In the genomic region with DNA sequence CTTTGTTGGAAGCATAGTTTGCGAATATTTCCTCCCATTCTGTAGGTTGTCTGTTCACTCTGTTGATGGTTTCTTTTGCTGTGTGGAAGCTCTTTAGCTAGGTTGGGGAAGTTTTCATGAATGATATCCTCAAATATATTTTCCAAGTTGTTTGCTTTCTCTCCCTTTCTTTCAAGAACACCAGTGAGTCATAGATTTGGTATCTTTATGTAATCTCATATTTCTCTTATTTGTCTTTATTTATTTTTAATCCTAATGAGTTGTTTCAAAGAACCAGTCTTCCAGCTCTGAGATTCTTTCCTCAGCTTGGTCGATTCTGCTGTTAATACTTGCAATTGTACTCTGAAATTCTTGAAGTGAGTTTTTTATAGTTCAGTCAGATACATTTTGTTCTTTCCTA, we compare ENCODE assay signal across 23 cellular contexts.
"Had no signal": no experiment of that assay in that cellular context is flagged by ENCODE, and none has a peak within 500 bp of the region (broad histone marks: within the 10 kb centered on the region; RNA-seq: fewer than 3 reads in every experiment).

No MANE protein-coding gene starts in this region.

- H3K4me1 Mint-ChIP-seq: naive B cell; nephron; stimulated activated naive B cell treated with anti-CD40 and anti-IgM and Interleukin-4, amounts not matched to agents 10 μg/mL and 1 μg/mL and 100 μg/mL, for 72 hours; stimulated activated naive CD8-positive, alpha-beta T cell treated with anti-CD3 and anti-CD28 coated beads, Interleukin-15, amount 100 ng/mL, for 72 hours had no signal

- FAIRE-seq: keratinocyte had no signal

- H3K27ac ChIP-seq: colonic mucosa, gastrocnemius medialis, heart right ventricle, left ventricle myocardium inferior, lower lobe of right lung, parathyroid adenoma, prostate gland, right lobe of liver, testis, transverse colon had no signal

- H3K36me3 ChIP-seq: colonic mucosa, gastrocnemius medialis, heart right ventricle, left ventricle myocardium inferior, lower lobe of right lung, prostate gland, right lobe of liver, transverse colon had no signal

- DNase-seq: colonic mucosa; dermis blood vessel endothelial cell; erythroblast; gastrocnemius medialis; heart right ventricle; hypothalamus; left cardiac atrium; left ventricle myocardium inferior; lower lobe of right lung; mesendoderm; naive B cell; occipital lobe; retina; right lobe of liver; stimulated activated CD4-positive, alpha-beta T cell treated with anti-CD3 and anti-CD28 coated beads, Interleukin-4, amount 100 ng/mL, for 24 hours; stimulated activated naive B cell treated with anti-CD40 and anti-IgM and Interleukin-4, amounts not matched to agents 10 μg/mL and 1 μg/mL and 100 μg/mL, for 72 hours; stimulated activated naive CD8-positive, alpha-beta T cell treated with anti-CD3 and anti-CD28 coated beads, Interleukin-15, amount 100 ng/mL, for 72 hours; testis; transverse colon had no signal

- H3K27ac Mint-ChIP-seq: nephron; stimulated activated naive B cell treated with anti-CD40 and anti-IgM and Interleukin-4, amounts not matched to agents 10 μg/mL and 1 μg/mL and 100 μg/mL, for 72 hours; stimulated activated naive CD8-positive, alpha-beta T cell treated with anti-CD3 and anti-CD28 coated beads, Interleukin-15, amount 100 ng/mL, for 72 hours had no signal

- H2AFZ ChIP-seq: parathyroid adenoma had no signal

- H3K9ac ChIP-seq: parathyroid adenoma had no signal

- H3K27me3 ChIP-seq: colonic mucosa, gastrocnemius medialis, heart right ventricle, right lobe of liver, testis, transverse colon had no signal

- H3K4me3 Mint-ChIP-seq: naive B cell; nephron; stimulated activated naive B cell treated with anti-CD40 and anti-IgM and Interleukin-4, amounts not matched to agents 10 μg/mL and 1 μg/mL and 100 μg/mL, for 72 hours; stimulated activated naive CD8-positive, alpha-beta T cell treated with anti-CD3 and anti-CD28 coated beads, Interleukin-15, amount 100 ng/mL, for 72 hours had no signal

- H3K4me3 ChIP-seq: colonic mucosa, gastrocnemius medialis, heart right ventricle, left ventricle myocardium inferior, lower lobe of right lung, prostate gland, right lobe of liver, testis, transverse colon had no signal

- H3K4me1 ChIP-seq: colonic mucosa, gastrocnemius medialis, heart right ventricle, left ventricle myocardium inferior, lower lobe of right lung, parathyroid adenoma, prostate gland, right lobe of liver, testis, transverse colon had no signal

- H3K27me3 Mint-ChIP-seq: naive B cell; stimulated activated naive B cell treated with anti-CD40 and anti-IgM and Interleukin-4, amounts not matched to agents 10 μg/mL and 1 μg/mL and 100 μg/mL, for 72 hours; stimulated activated naive CD8-positive, alpha-beta T cell treated with anti-CD3 and anti-CD28 coated beads, Interleukin-15, amount 100 ng/mL, for 72 hours had no signal

- H3K36me3 Mint-ChIP-seq: naive B cell; stimulated activated naive B cell treated with anti-CD40 and anti-IgM and Interleukin-4, amounts not matched to agents 10 μg/mL and 1 μg/mL and 100 μg/mL, for 72 hours had no signal

- ATAC-seq: gastrocnemius medialis; heart right ventricle; left cardiac atrium; lower lobe of right lung; right lobe of liver; stimulated activated naive B cell treated with anti-CD40 and anti-IgM and Interleukin-4, amounts not matched to agents 10 μg/mL and 1 μg/mL and 100 μg/mL, for 72 hours; stimulated activated naive CD8-positive, alpha-beta T cell treated with anti-CD3 and anti-CD28 coated beads, Interleukin-15, amount 100 ng/mL, for 72 hours had no signal

- H3K9me3 ChIP-seq: colonic mucosa, gastrocnemius medialis, lower lobe of right lung, prostate gland, right lobe of liver, testis, transverse colon had no signal

- H3K79me2 ChIP-seq: parathyroid adenoma had no signal
